Comparison of ENCODE assay signal across 32 cellular contexts in the genomic region with DNA sequence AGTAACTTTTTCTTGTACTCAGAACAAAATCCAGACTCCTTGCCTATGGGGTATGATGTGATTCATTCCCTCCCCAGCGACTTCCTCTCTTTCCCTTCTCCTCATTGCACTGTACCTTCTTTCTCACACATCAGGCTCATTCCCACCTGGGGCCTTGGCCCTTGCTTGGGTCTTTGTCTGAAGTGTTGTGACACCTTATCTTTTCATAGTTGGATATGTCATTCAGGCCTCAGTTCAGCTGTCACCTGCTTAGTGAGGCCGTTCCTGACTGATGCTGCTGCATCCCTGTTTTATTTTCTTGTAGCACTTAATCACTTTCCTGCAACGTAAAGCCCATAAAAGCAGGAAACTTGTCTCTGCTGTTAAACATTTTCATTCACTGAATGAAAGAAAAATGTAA. TPM values are rescaled to one million over a fixed set of nuclear protein-coding genes. Genes with fewer than 3 reads are reported as not detected.
"Had no signal": no experiment of that assay in that cellular context is flagged by ENCODE, and none has a peak within 500 bp of the region (broad histone marks: within the 10 kb centered on the region; RNA-seq: fewer than 3 reads in every experiment).

No MANE protein-coding gene starts in this region.

- ATAC-seq: naive thymus-derived CD8-positive, alpha-beta T cell; natural killer cell treated with Interleukin-12 subunit alpha and Interleukin-12 subunit beta and Interleukin-15 and Interleukin-18, amount 100 ng/mL, for 72 hours; psoas muscle; right cardiac atrium; right lobe of liver; stimulated activated naive B cell treated with anti-CD40 and anti-IgM and Interleukin-4, amounts not matched to agents 10 μg/mL and 1 μg/mL and 100 μg/mL, for 72 hours had no signal

- H3K9me3 Mint-ChIP-seq: naive thymus-derived CD8-positive, alpha-beta T cell; natural killer cell treated with Interleukin-12 subunit alpha and Interleukin-12 subunit beta and Interleukin-15 and Interleukin-18, amount 100 ng/mL, for 72 hours; nephron progenitor cell; neural progenitor cell; stimulated activated naive B cell treated with anti-CD40 and anti-IgM and Interleukin-4, amounts not matched to agents 10 μg/mL and 1 μg/mL and 100 μg/mL, for 72 hours; stimulated activated naive CD8-positive, alpha-beta T cell treated with anti-CD3 and anti-CD28 coated beads, Interleukin-15, Interleukin-2, amounts not matched to agents 100 ng/mL and 50 ng/mL, for 24 hours had no signal

- H3K36me3 ChIP-seq: neural progenitor cell, ovary, right lobe of liver had no signal

- DNase-seq: naive thymus-derived CD8-positive, alpha-beta T cell; nephron progenitor cell; occipital lobe; ovary; posterior cingulate gyrus; psoas muscle; right cardiac atrium; right lobe of liver; sigmoid colon; small intestine; stimulated activated CD4-positive, alpha-beta T cell treated with anti-CD3 and anti-CD28 coated beads, Interleukin-15, amount 100 ng/mL, for 24 hours; stimulated activated CD4-positive, alpha-beta T cell treated with anti-CD3 and anti-CD28 coated beads, Interleukin-2, amount 100 ng/mL, for 24 hours; stimulated activated CD4-positive, alpha-beta T cell treated with anti-CD3 and anti-CD28 coated beads, Interleukin-2, amount 100 ng/mL, for 48 hours; stimulated activated CD4-positive, alpha-beta T cell treated with anti-CD3 and anti-CD28 coated beads, Interleukin-4, amount 100 ng/mL, for 24 hours; stimulated activated naive B cell treated with anti-CD40 and anti-IgM and Interleukin-4, amounts not matched to agents 10 μg/mL and 1 μg/mL and 100 μg/mL, for 72 hours; stimulated activated naive CD4-positive, alpha-beta T cell treated with Interleukin-2 at 50 U/mL for 16 hours; stomach; thyroid gland; trophoblast cell; upper lobe of left lung had no signal

- H3K79me2 ChIP-seq: parathyroid adenoma had no signal

- H3K4me3 ChIP-seq: neural progenitor cell, ovary, psoas muscle, right lobe of liver, sigmoid colon, stomach, thoracic aorta, thyroid gland, tibial nerve, upper lobe of left lung, vagina had no signal

- H3K4me2 ChIP-seq: neural progenitor cell had no signal

- H3K4me3 Mint-ChIP-seq: naive thymus-derived CD8-positive, alpha-beta T cell; natural killer cell treated with Interleukin-12 subunit alpha and Interleukin-12 subunit beta and Interleukin-15 and Interleukin-18, amount 100 ng/mL, for 72 hours; nephron progenitor cell; neural progenitor cell; stimulated activated naive B cell treated with anti-CD40 and anti-IgM and Interleukin-4, amounts not matched to agents 10 μg/mL and 1 μg/mL and 100 μg/mL, for 72 hours; stimulated activated naive CD8-positive, alpha-beta T cell treated with anti-CD3 and anti-CD28 coated beads, Interleukin-15, Interleukin-2, amounts not matched to agents 100 ng/mL and 50 ng/mL, for 24 hours had no signal

- H3K9me3 ChIP-seq: ovary, psoas muscle, right lobe of liver, sigmoid colon, stomach, thoracic aorta, thyroid gland, tibial nerve, upper lobe of left lung, vagina had no signal

- H3K9ac ChIP-seq: neural progenitor cell, parathyroid adenoma had no signal

- H3K27ac ChIP-seq: neural progenitor cell, ovary, parathyroid adenoma, psoas muscle, right lobe of liver, sigmoid colon, stomach, thoracic aorta, thyroid gland, tibial nerve, upper lobe of left lung, vagina had no signal

- H3K27me3 Mint-ChIP-seq: naive thymus-derived CD8-positive, alpha-beta T cell; natural killer cell treated with Interleukin-12 subunit alpha and Interleukin-12 subunit beta and Interleukin-15 and Interleukin-18, amount 100 ng/mL, for 72 hours; progenitor cell of endocrine pancreas; stimulated activated naive B cell treated with anti-CD40 and anti-IgM and Interleukin-4, amounts not matched to agents 10 μg/mL and 1 μg/mL and 100 μg/mL, for 72 hours; stimulated activated naive CD8-positive, alpha-beta T cell treated with anti-CD3 and anti-CD28 coated beads, Interleukin-15, Interleukin-2, amounts not matched to agents 100 ng/mL and 50 ng/mL, for 24 hours had no signal

- H3K4me1 Mint-ChIP-seq: nephron progenitor cell, neural progenitor cell had no signal

- H3K27ac Mint-ChIP-seq: natural killer cell treated with Interleukin-12 subunit alpha and Interleukin-12 subunit beta and Interleukin-15 and Interleukin-18, amount 100 ng/mL, for 72 hours; nephron progenitor cell; neural progenitor cell; progenitor cell of endocrine pancreas; stimulated activated naive B cell treated with anti-CD40 and anti-IgM and Interleukin-4, amounts not matched to agents 10 μg/mL and 1 μg/mL and 100 μg/mL, for 72 hours; stimulated activated naive CD8-positive, alpha-beta T cell treated with anti-CD3 and anti-CD28 coated beads, Interleukin-15, Interleukin-2, amounts not matched to agents 100 ng/mL and 50 ng/mL, for 24 hours had no signal

- H2AFZ ChIP-seq: neural progenitor cell, parathyroid adenoma had no signal

- H3K27me3 ChIP-seq: neural progenitor cell, ovary, right lobe of liver, sigmoid colon, stomach, thyroid gland, tibial nerve, upper lobe of left lung, vagina had no signal

RNA-seq across cellular contexts. Expression of a gene that starts 44.9 kb away (rescaled TPM):
- total RNA-seq: naive thymus-derived CD8-positive, alpha-beta T cell; natural killer cell treated with Interleukin-12 subunit alpha and Interleukin-12 subunit beta and Interleukin-15 and Interleukin-18, amount 100 ng/mL, for 72 hours; osteoblast; progenitor cell of endocrine pancreas; renal cortical epithelial cell; sigmoid colon; stomach; subcutaneous adipose tissue; temporal lobe; thoracic aorta; thyroid gland; tibial nerve; upper lobe of left lung; vagina had no signal
- polyA plus RNA-seq: naive thymus-derived CD8-positive, alpha-beta T cell had no signal
